In genomic region chr5:104223885-104224773, GRCh38 we compare ENCODE assay signal across 2 cellular contexts.
TF ChIP-seq lines count a peak whose summit lies in the region.

No MANE protein-coding gene starts in this region.

TF ChIP-seq in SK-N-SH treated with all-trans-retinoic acid at 6 μM for 48 hours, 23 proteins besides CTCF, POLR2A, EP300 and RAD21 (continued from another document):
- TF ChIP-seq POU6F1 (CRISPR knock-in tag; IDR thresholded peaks at IDR 0.05; ENCODE audit: borderline replicate concordance, low read depth) (no peak), CREB5 (CRISPR knock-in tag; IDR thresholded peaks at IDR 0.05; ENCODE audit: low read depth) (no peak), ESRRG (CRISPR knock-in tag; IDR thresholded peaks at IDR 0.05) (no peak), PPARA (CRISPR knock-in tag; IDR thresholded peaks at IDR 0.05; ENCODE audit: borderline replicate concordance) (no peak), ZFP30 (CRISPR knock-in tag; IDR thresholded peaks at IDR 0.05) (no peak)

TF ChIP-seq in HCT116, 20 proteins besides CTCF, POLR2A, EP300 and RAD21 (continued from another document):
- TF ChIP-seq TCF7L2 (IDR thresholded peaks at IDR 0.05; ENCODE audit: borderline replicate concordance, extremely low read depth, insufficient read depth, insufficient read length) (no peak), ELF1 (IDR thresholded peaks at IDR 0.05; ENCODE audit: borderline replicate concordance, low read depth) (no peak), EZH2phosphoT487 (IDR thresholded peaks at IDR 0.05; ENCODE audit: borderline replicate concordance) (no peak), SIN3A (IDR thresholded peaks at IDR 0.05; ENCODE audit: low read depth) (no peak), ZBTB33 (IDR thresholded peaks at IDR 0.05; ENCODE audit: extremely low read depth, insufficient replicate concordance, low read length) (no peak), CEBPB (IDR thresholded peaks at IDR 0.05; ENCODE audit: low read depth) (no peak), CBX3 (IDR thresholded peaks at IDR 0.05; ENCODE audit: low read depth) (no peak), ATF3 (IDR thresholded peaks at IDR 0.05) (no peak), EGR1 (IDR thresholded peaks at IDR 0.05; ENCODE audit: low read depth) (no peak), REST (IDR thresholded peaks at IDR 0.05; ENCODE audit: low read depth) (no peak), SP1 (IDR thresholded peaks at IDR 0.05; ENCODE audit: low read depth) (no peak), MAX (IDR thresholded peaks at IDR 0.05) (no peak), POLR2AphosphoS5 (IDR thresholded peaks at IDR 0.05; ENCODE audit: low read depth, low read length) (no peak), EZH2 (IDR thresholded peaks at IDR 0.05) (no peak), ZNF274 (IDR thresholded peaks at IDR 0.05; ENCODE audit: low read depth, low read length) (no peak), JUND (IDR thresholded peaks at IDR 0.05) (no peak), ZFX (IDR thresholded peaks at IDR 0.05) (no peak)
TF ChIP-seq in HCT116: peak in this region for 0.
